In genomic region chr14:97143456-97143855, GRCh38 we compare ENCODE assay signal across 27 cellular contexts.
"Had no signal": no experiment of that assay in that cellular context is flagged by ENCODE, and none has a peak within 500 bp of the region (broad histone marks: within the 10 kb centered on the region; RNA-seq: fewer than 3 reads in every experiment).

No MANE protein-coding gene starts in this region.

- ATAC-seq: naive thymus-derived CD8-positive, alpha-beta T cell; natural killer cell treated with Interleukin-12 subunit alpha and Interleukin-12 subunit beta and Interleukin-15 and Interleukin-18, amount 100 ng/mL, for 72 hours; pancreas; right cardiac atrium; sciatic nerve; stimulated activated naive CD8-positive, alpha-beta T cell treated with anti-CD3 and anti-CD28 coated beads, Interleukin-15, amount 100 ng/mL, for 72 hours; stimulated activated naive CD8-positive, alpha-beta T cell treated with anti-CD3 and anti-CD28 coated beads, Interleukin-15, Interleukin-2, amounts not matched to agents 100 U/mL and 50 U/mL, for 24 hours had no signal

- H3K9me3 ChIP-seq: neutrophil, pancreas, prostate gland, spleen, suprapubic skin, testis, tibial nerve, upper lobe of left lung, vagina had no signal

- H3K4me3 ChIP-seq: pancreas, prostate gland, skin epidermis, smooth muscle cell, spleen, suprapubic skin, testis, tibial nerve, upper lobe of left lung, vagina had no signal

- H3K27me3 ChIP-seq: neutrophil, pancreas, suprapubic skin, testis, upper lobe of left lung, vagina had no signal

- H3K4me1 ChIP-seq: pancreas, prostate gland, spleen, suprapubic skin, testis, tibial nerve, upper lobe of left lung, vagina had no signal

- DNase-seq: naive B cell; naive thymus-derived CD8-positive, alpha-beta T cell; nephron progenitor cell; pancreas; right cardiac atrium; spleen; stimulated activated CD4-positive, alpha-beta T cell treated with anti-CD3 and anti-CD28 coated beads, Interleukin-12 subunit alpha, Interleukin-12 subunit beta, amount 100 ng/mL, for 4 hours; stimulated activated CD4-positive, alpha-beta T cell treated with anti-CD3 and anti-CD28 coated beads, Interleukin-1b, Interleukin-23, amount 100 ng/mL, for 48 hours; stimulated activated CD4-positive, alpha-beta T cell treated with anti-CD3 and anti-CD28 coated beads, Interleukin-4, amount 100 ng/mL, for 1 hour; stimulated activated CD4-positive, alpha-beta T cell treated with anti-CD3 and anti-CD28 coated beads, Interleukin-4, amount 100 ng/mL, for 4 hours; stimulated activated CD8-positive, alpha-beta memory T cell treated with anti-CD3 and anti-CD28 coated beads, Interleukin-4, amount 100 ng/mL, for 48 hours; stimulated activated naive CD4-positive, alpha-beta T cell; stimulated activated naive CD8-positive, alpha-beta T cell treated with anti-CD3 and anti-CD28 coated beads, Interleukin-15, amount 100 ng/mL, for 72 hours; stimulated activated naive CD8-positive, alpha-beta T cell treated with anti-CD3 and anti-CD28 coated beads, Interleukin-15, Interleukin-2, amounts not matched to agents 100 U/mL and 50 U/mL, for 24 hours; substantia nigra; testis; trophoblast cell; upper lobe of left lung had no signal

- H3K27ac ChIP-seq: neutrophil, pancreas, prostate gland, skin epidermis, spleen, suprapubic skin, testis, tibial nerve, upper lobe of left lung, vagina had no signal

- H3K36me3 ChIP-seq: neutrophil, pancreas, prostate gland, spleen, suprapubic skin, tibial nerve, upper lobe of left lung, vagina had no signal
